ENCODE assay signal across 15 cellular contexts in genomic region chr2:82795446-82795845, GRCh38.
A peak's percentile ranks its signal among the peaks of the same experiment; 100 is the strongest.
DNase-seq lines count a peak whose midpoint lies in the region; ATAC-seq, FAIRE-seq and TF ChIP-seq lines count a peak whose summit lies in the region.
"Had no signal": no experiment of that assay in that cellular context is flagged by ENCODE, and none has a peak within 500 bp of the region (broad histone marks: within the 10 kb centered on the region; RNA-seq: fewer than 3 reads in every experiment).

No MANE protein-coding gene starts in this region.

- intact Hi-C loops in natural killer cell (cut with micrococcal nuclease), result no loop called here

- no peaks in the 10 kb centered on the region for H3K36me3 ChIP-seq in bronchial epithelial cell (ENCODE audit: control insufficient read depth, insufficient read depth, low read length)
- H3K36me3 ChIP-seq: Peyer's patch had no signal

- no peak for ATAC-seq in natural killer cell
- ATAC-seq in GM18505 (IDR thresholded peaks at IDR 0.05; ENCODE audit: unreplicated experiment), result no peak
- no peak for ATAC-seq in stimulated activated naive CD8-positive, alpha-beta T cell treated with anti-CD3 and anti-CD28 coated beads, Interleukin-15, amount 100 ng/mL, for 72 hours
- ATAC-seq: activated T-cell treated with anti-CD3 and anti-CD28 coated beads, Interleukin-2, amount 50 U/mL, for 4 hours had no signal

- H3K27me3 Mint-ChIP-seq in natural killer cell (ENCODE audit: low read depth in 2 of 2), result no peaks in the 10 kb centered on the region
- no peaks in the 10 kb centered on the region for H3K27me3 Mint-ChIP-seq in stimulated activated naive CD8-positive, alpha-beta T cell treated with anti-CD3 and anti-CD28 coated beads, Interleukin-15, amount 100 ng/mL, for 72 hours

- no peaks in the 10 kb centered on the region for H3K27me3 ChIP-seq in bronchial epithelial cell (ENCODE audit: control insufficient read depth, insufficient read depth, low read length)
- H3K27me3 ChIP-seq: Peyer's patch had no signal

- no peak overlapping the region for H3K27ac Mint-ChIP-seq in natural killer cell
- H3K27ac Mint-ChIP-seq in stimulated activated naive CD8-positive, alpha-beta T cell treated with anti-CD3 and anti-CD28 coated beads, Interleukin-15, amount 100 ng/mL, for 72 hours, result no peak overlapping the region

- no peaks in the 10 kb centered on the region for H3K4me1 Mint-ChIP-seq in natural killer cell
- no peaks in the 10 kb centered on the region for H3K4me1 Mint-ChIP-seq in stimulated activated naive CD8-positive, alpha-beta T cell treated with anti-CD3 and anti-CD28 coated beads, Interleukin-15, amount 100 ng/mL, for 72 hours

- in situ Hi-C loops in Caki2 (cut with HindIII; ENCODE audit: low pct_unique_long_range_greater_than_20kb, low sequenced_read_pairs), result no loop called here

- TF ChIP-seq POLR2A in GM18505 (IDR thresholded peaks at IDR 0.05; ENCODE audit: borderline replicate concordance, extremely low read depth, insufficient read depth, insufficient read length), result no peak

- no peak for FAIRE-seq in bronchial epithelial cell (lab: Jason Lieb, UNC)
- FAIRE-seq: H1 had no signal

- TF ChIP-seq CTCF in bronchial epithelial cell (IDR thresholded peaks at IDR 0.05; ENCODE audit: insufficient read depth, low read length, severe bottlenecking) (no peak), natural killer cell (IDR thresholded peaks at IDR 0.05) (no peak)

- H3K9me3 Mint-ChIP-seq in natural killer cell, result peaks cover 6% of the 10 kb centered on the region in 2 donors
- no peaks in the 10 kb centered on the region for H3K9me3 Mint-ChIP-seq in stimulated activated naive CD8-positive, alpha-beta T cell treated with anti-CD3 and anti-CD28 coated beads, Interleukin-15, amount 100 ng/mL, for 72 hours
- H3K9me3 Mint-ChIP-seq: activated T-cell treated with anti-CD3 and anti-CD28 coated beads, Interleukin-2, amount 50 U/mL, for 4 hours had no signal

- DNase-seq in Caki2 (ENCODE audit: low read depth) (peak; percentile 28), M059J (ENCODE audit: low read depth) (peak; percentile 65), bronchial epithelial cell (ENCODE audit: low read depth) (peak; percentile 79), kidney glomerular epithelial cell (lab: John Stamatoyannopoulos, UW) (peak; percentile 59), natural killer cell (no peak)
- DNase-seq in stimulated activated CD4-positive, alpha-beta T cell treated with anti-CD3 and anti-CD28 coated beads, Interleukin-4, amount 100 ng/mL, for 4 hours, result no peak
- no peak for DNase-seq in stimulated activated naive CD8-positive, alpha-beta T cell treated with anti-CD3 and anti-CD28 coated beads, Interleukin-15, amount 100 ng/mL, for 72 hours
- DNase-seq: activated T-cell treated with anti-CD3 and anti-CD28 coated beads, Interleukin-2, amount 50 U/mL, for 4 hours; caudate nucleus; KG1; NCI-H2107; Peyer's patch; trophoblast cell had no signal

- no peaks in the 10 kb centered on the region for H3K36me3 Mint-ChIP-seq in natural killer cell

- H3K4me3 ChIP-seq in bronchial epithelial cell (ENCODE audit: low read depth, low read length), result no peak overlapping the region
- H3K4me3 ChIP-seq: Peyer's patch had no signal

- H3K4me3 Mint-ChIP-seq in natural killer cell, result no peak overlapping the region
- H3K4me3 Mint-ChIP-seq in stimulated activated naive CD8-positive, alpha-beta T cell treated with anti-CD3 and anti-CD28 coated beads, Interleukin-15, amount 100 ng/mL, for 72 hours, result no peak overlapping the region
- H3K4me3 Mint-ChIP-seq: activated T-cell treated with anti-CD3 and anti-CD28 coated beads, Interleukin-2, amount 50 U/mL, for 4 hours had no signal

Comparison
In these comparisons a context has a peak if more than half of its experiments do, and no peak if none do; other contexts are left out.
1. DNase-seq: peak in Caki2 (single experiment), M059J (single experiment), bronchial epithelial cell (single experiment) and kidney glomerular epithelial cell (single experiment); none in natural killer cell (single experiment), stimulated activated CD4-positive, alpha-beta T cell treated with anti-CD3 and anti-CD28 coated beads, Interleukin-4, amount 100 ng/mL, for 4 hours (0 of 2) and stimulated activated naive CD8-positive, alpha-beta T cell treated with anti-CD3 and anti-CD28 coated beads, Interleukin-15, amount 100 ng/mL, for 72 hours (0 of 2).